In the genomic region with DNA sequence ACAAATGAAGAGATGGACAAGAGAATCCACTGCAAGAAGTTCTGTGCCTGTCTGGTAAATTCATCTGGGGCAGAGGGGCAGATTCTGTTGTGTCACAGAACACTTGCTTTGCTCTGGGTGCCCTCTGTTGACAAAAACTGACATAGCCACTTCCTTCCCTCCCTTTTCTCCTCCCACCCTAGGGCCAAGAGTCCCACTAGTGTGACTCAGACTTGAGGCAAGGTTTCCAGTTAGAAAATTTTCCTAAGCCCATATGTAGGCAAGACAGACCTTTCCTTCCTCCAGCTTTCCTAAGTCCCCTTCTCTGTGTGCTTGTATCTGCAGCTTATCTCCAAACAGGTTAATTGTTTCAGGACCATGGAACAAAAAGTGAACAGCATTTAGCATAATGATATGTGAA, we compare ENCODE assay signal across 8 cellular contexts.
DNase-seq lines count a peak whose midpoint lies in the region; ATAC-seq and TF ChIP-seq lines count a peak whose summit lies in the region.

No MANE protein-coding gene starts in this region.

- no peak overlapping the region for H3K27ac ChIP-seq in CD8-positive, alpha-beta memory T cell (ENCODE audit: low read depth, low read length)
- H3K27ac ChIP-seq in heart right ventricle = peak overlapping the region in 6 of 10 donors; percentile 33 to 93 (median 58)

- no peak overlapping the region for H3K4me3 Mint-ChIP-seq in CD8-positive, alpha-beta memory T cell

- no peaks in the 10 kb centered on the region for H3K9me3 Mint-ChIP-seq in CD8-positive, alpha-beta memory T cell

- no peaks in the 10 kb centered on the region for H3K36me3 ChIP-seq in CD8-positive, alpha-beta memory T cell (ENCODE audit: insufficient read depth, low read length)
- peaks cover 0 to 3% (median 0%) of the 10 kb centered on the region in 9 donors for H3K36me3 ChIP-seq in heart right ventricle

- ATAC-seq in heart right ventricle (peak; percentile 81 to 94 (median 90)), HG03571 (IDR thresholded peaks at IDR 0.05; ENCODE audit: unreplicated experiment) (no peak), GM19455 (IDR thresholded peaks at IDR 0.05; ENCODE audit: unreplicated experiment) (no peak)

- peak in 3 of 5 donors; percentile 10 to 47 (median 11) for DNase-seq in CD8-positive, alpha-beta memory T cell
- DNase-seq in HCEC 1CT (peak; percentile 91), NOMO-1 (lab: John Stamatoyannopoulos, UW; ENCODE audit: unreplicated experiment in 2 of 2) (peak; percentile 26 to 66), heart right ventricle (peak in 1 of 2 donors; percentile 82), renal cortical epithelial cell (ENCODE audit: low read depth) (peak; percentile 91)
- DNase-seq in activated naive CD4-positive, alpha-beta T cell treated with anti-CD3 and anti-CD28 coated beads, Interleukin-2, amount 50 U/mL, for 16 hours = peak; percentile 14

- no peaks in the 10 kb centered on the region for H3K4me1 ChIP-seq in CD8-positive, alpha-beta memory T cell (ENCODE audit: insufficient read depth, low read length)
- peaks cover 0 to 74% (median 53%) of the 10 kb centered on the region in 9 donors for H3K4me1 ChIP-seq in heart right ventricle

- CTCF ChIA-PET in CD8-positive, alpha-beta memory T cell (lab: Charles Lee) = interaction anchor here (1.0 to 1.1 kb wide), 2 partner anchors 9 to 21 kb away, joined by 3 read pairs; no protein-coding TSS in a partner anchor

- H3K4me1 Mint-ChIP-seq in CD8-positive, alpha-beta memory T cell = no peaks in the 10 kb centered on the region

- H3K36me3 Mint-ChIP-seq in CD8-positive, alpha-beta memory T cell = no peaks in the 10 kb centered on the region

- intact Hi-C loops in heart right ventricle (cut with DNase I) = loop anchor here (1.0 to 10.0 kb wide), 14 partner anchors 29 to 497 kb away; no protein-coding TSS in a partner anchor

- H3K4me3 ChIP-seq in CD8-positive, alpha-beta memory T cell (ENCODE audit: low read length) = no peak overlapping the region
- H3K4me3 ChIP-seq in heart right ventricle = no peak overlapping the region

- POLR2A ChIA-PET in CD8-positive, alpha-beta memory T cell (lab: Charles Lee) = no interaction called here

- H3K27ac Mint-ChIP-seq in CD8-positive, alpha-beta memory T cell = peak overlapping the region in 1 of 8 donors; percentile 85

- no peaks in the 10 kb centered on the region for H3K27me3 ChIP-seq in CD8-positive, alpha-beta memory T cell (ENCODE audit: insufficient read depth, low read length, poor library complexity, severe bottlenecking)
- no peaks in the 10 kb centered on the region for H3K27me3 ChIP-seq in heart right ventricle

- H3K27me3 Mint-ChIP-seq in CD8-positive, alpha-beta memory T cell = peaks cover 1 to 19% of the 10 kb centered on the region in 2 donors

- TF ChIP-seq CTCF in heart right ventricle (IDR thresholded peaks at IDR 0.05) = peak; percentile 34 to 88 (median 75)

- no peaks in the 10 kb centered on the region for H3K9me3 ChIP-seq in CD8-positive, alpha-beta memory T cell (ENCODE audit: low read length)
- no peaks in the 10 kb centered on the region for H3K9me3 ChIP-seq in heart right ventricle

Comparison
In these comparisons a context has a peak if more than half of its experiments do, and no peak if none do; other contexts are left out.
1. ATAC-seq: peak in heart right ventricle (8 of 8); none in HG03571 (single experiment) and GM19455 (single experiment).